In genomic region chr15:58734859-58735258, GRCh38 we compare ENCODE assay signal across 26 cellular contexts. TPM values are rescaled to one million over a fixed set of nuclear protein-coding genes. Genes with fewer than 3 reads are reported as not detected.
DNase-seq lines count a peak whose midpoint lies in the region; ATAC-seq and TF ChIP-seq lines count a peak whose summit lies in the region.
"Had no signal": no experiment of that assay in that cellular context is flagged by ENCODE, and none has a peak within 500 bp of the region (broad histone marks: within the 10 kb centered on the region; RNA-seq: fewer than 3 reads in every experiment).

No MANE protein-coding gene starts in this region.

- H3K36me3 Mint-ChIP-seq in activated naive CD8-positive, alpha-beta T cell: peaks cover 3% of the 10 kb centered on the region
- no peaks in the 10 kb centered on the region for H3K36me3 Mint-ChIP-seq in activated naive CD8-positive, alpha-beta T cell treated with anti-CD3 and anti-CD28 coated beads, Interleukin-2, amount 50 U/mL, for 24 hours (ENCODE audit: low read depth)
- H3K36me3 Mint-ChIP-seq in memory B cell (peaks cover 3% of the 10 kb centered on the region), type B pancreatic cell (peaks cover 17% of the 10 kb centered on the region)

- H3K27me3 Mint-ChIP-seq in activated naive CD8-positive, alpha-beta T cell: no peaks in the 10 kb centered on the region
- no peaks in the 10 kb centered on the region for H3K27me3 Mint-ChIP-seq in activated naive CD8-positive, alpha-beta T cell treated with anti-CD3 and anti-CD28 coated beads, Interleukin-2, amount 50 U/mL, for 24 hours
- H3K27me3 Mint-ChIP-seq in memory B cell: no peaks in the 10 kb centered on the region
- H3K27me3 Mint-ChIP-seq in type B pancreatic cell: no peaks in the 10 kb centered on the region
- H3K27me3 Mint-ChIP-seq: central memory CD8-positive, alpha-beta T cell had no signal

- no peak overlapping the region for H3K4me3 ChIP-seq in epithelial cell of esophagus (ENCODE audit: low read length)
- H3K4me3 ChIP-seq: ascending aorta, dorsolateral prefrontal cortex had no signal

- H3K4me3 Mint-ChIP-seq in activated naive CD8-positive, alpha-beta T cell: no peak overlapping the region
- no peak overlapping the region for H3K4me3 Mint-ChIP-seq in activated naive CD8-positive, alpha-beta T cell treated with anti-CD3 and anti-CD28 coated beads, Interleukin-2, amount 50 U/mL, for 24 hours
- H3K4me3 Mint-ChIP-seq in memory B cell: no peak overlapping the region
- peak overlapping the region; percentile 0 for H3K4me3 Mint-ChIP-seq in type B pancreatic cell
- H3K4me3 Mint-ChIP-seq: activated naive CD4-positive, alpha-beta T cell treated with anti-CD3 and anti-CD28 coated beads for 36 hours; central memory CD8-positive, alpha-beta T cell; HFFc6; stimulated activated effector memory CD8-positive, alpha-beta T cell treated with anti-CD3 and anti-CD28 coated beads, Interleukin-12 subunit alpha, Interleukin-12 subunit beta, amount 100 ng/mL, for 72 hours had no signal

- ATAC-seq in activated naive CD8-positive, alpha-beta T cell treated with anti-CD3 and anti-CD28 coated beads, Interleukin-2, amount 50 U/mL, for 24 hours: no peak
- ATAC-seq in memory B cell (ENCODE audit: low read depth) (no peak), HG03159 (IDR thresholded peaks at IDR 0.05; ENCODE audit: unreplicated experiment) (no peak), HG03354 (IDR thresholded peaks at IDR 0.05; ENCODE audit: poor library complexity, severe bottlenecking, unreplicated experiment) (no peak)
- ATAC-seq: stimulated activated effector memory CD8-positive, alpha-beta T cell treated with anti-CD3 and anti-CD28 coated beads, Interleukin-12 subunit alpha, Interleukin-12 subunit beta, amount 100 ng/mL, for 72 hours had no signal

- no peak for TF ChIP-seq CTCF in epithelial cell of esophagus (IDR thresholded peaks at IDR 0.05; ENCODE audit: insufficient read depth, low read depth, low read length, missing control alignments)
- no peak for TF ChIP-seq CTCF in type B pancreatic cell (conservative IDR thresholded peaks at IDR 0.05)

- H3K4me1 Mint-ChIP-seq in activated naive CD8-positive, alpha-beta T cell (ENCODE audit: low read depth): peaks cover 78% of the 10 kb centered on the region
- H3K4me1 Mint-ChIP-seq in activated naive CD8-positive, alpha-beta T cell treated with anti-CD3 and anti-CD28 coated beads, Interleukin-2, amount 50 U/mL, for 24 hours: peaks cover 74% of the 10 kb centered on the region
- peaks cover 43% of the 10 kb centered on the region for H3K4me1 Mint-ChIP-seq in memory B cell
- H3K4me1 Mint-ChIP-seq in type B pancreatic cell (ENCODE audit: unreplicated experiment): peaks cover 37% of the 10 kb centered on the region

- H3K27ac Mint-ChIP-seq in activated naive CD8-positive, alpha-beta T cell: peak overlapping the region; percentile 62
- no peak overlapping the region for H3K27ac Mint-ChIP-seq in activated naive CD8-positive, alpha-beta T cell treated with anti-CD3 and anti-CD28 coated beads, Interleukin-2, amount 50 U/mL, for 24 hours
- H3K27ac Mint-ChIP-seq in memory B cell (peak overlapping the region; percentile 45), type B pancreatic cell (peak overlapping the region; percentile 44)
- H3K27ac Mint-ChIP-seq: activated naive CD4-positive, alpha-beta T cell treated with anti-CD3 and anti-CD28 coated beads for 36 hours; HFFc6 had no signal

- H3K9me3 Mint-ChIP-seq in activated naive CD8-positive, alpha-beta T cell (ENCODE audit: low read depth): no peaks in the 10 kb centered on the region
- H3K9me3 Mint-ChIP-seq in activated naive CD8-positive, alpha-beta T cell treated with anti-CD3 and anti-CD28 coated beads, Interleukin-2, amount 50 U/mL, for 24 hours: no peaks in the 10 kb centered on the region
- H3K9me3 Mint-ChIP-seq in memory B cell (no peaks in the 10 kb centered on the region), type B pancreatic cell (no peaks in the 10 kb centered on the region)
- H3K9me3 Mint-ChIP-seq: central memory CD8-positive, alpha-beta T cell; stimulated activated effector memory CD8-positive, alpha-beta T cell treated with anti-CD3 and anti-CD28 coated beads, Interleukin-12 subunit alpha, Interleukin-12 subunit beta, amount 100 ng/mL, for 72 hours had no signal

- no peak for DNase-seq in activated naive CD8-positive, alpha-beta T cell treated with anti-CD3 and anti-CD28 coated beads, Interleukin-2, amount 50 U/mL, for 24 hours
- DNase-seq in epithelial cell of esophagus (ENCODE audit: low read depth) (peak; percentile 81), memory B cell (ENCODE audit: low spot score in 2 of 2) (no peak), type B pancreatic cell (ENCODE audit: extremely low spot score, unreplicated experiment) (no peak), DMS79 (lab: John Stamatoyannopoulos, UW) (no peak)
- DNase-seq: 8988T; activated naive CD4-positive, alpha-beta T cell treated with anti-CD3 and anti-CD28 coated beads for 36 hours; activated T-cell treated with anti-CD3 and anti-CD28 coated beads, Interleukin-2, amount 50 U/mL, for 1 hour; AML-193; COR-L47; foreskin fibroblast; HFFc6; hippocampal formation; NCI-H187; NCI-H82; OCI-M1; posterior cingulate gyrus; SIG-M5; stimulated activated CD4-positive, alpha-beta T cell treated with anti-CD3 and anti-CD28 coated beads, Interleukin-1b, Interleukin-23, amount 100 ng/mL, for 48 hours had no signal

RNA-seq across cellular contexts. Expression of gene ADAM10, which starts 14.6 kb away (rescaled TPM):
- 228 and 438 TPM in 2 replicates for total RNA-seq in type B pancreatic cell (ENCODE audit: low replicate concordance)

RNA-seq across cellular contexts. Expression of gene MINDY2, which starts 36.2 kb away (rescaled TPM):
- total RNA-seq in type B pancreatic cell (ENCODE audit: low replicate concordance): 39.8 and 82.1 TPM in 2 replicates
